8 cellular contexts compared by ENCODE assay signal in the genomic region with DNA sequence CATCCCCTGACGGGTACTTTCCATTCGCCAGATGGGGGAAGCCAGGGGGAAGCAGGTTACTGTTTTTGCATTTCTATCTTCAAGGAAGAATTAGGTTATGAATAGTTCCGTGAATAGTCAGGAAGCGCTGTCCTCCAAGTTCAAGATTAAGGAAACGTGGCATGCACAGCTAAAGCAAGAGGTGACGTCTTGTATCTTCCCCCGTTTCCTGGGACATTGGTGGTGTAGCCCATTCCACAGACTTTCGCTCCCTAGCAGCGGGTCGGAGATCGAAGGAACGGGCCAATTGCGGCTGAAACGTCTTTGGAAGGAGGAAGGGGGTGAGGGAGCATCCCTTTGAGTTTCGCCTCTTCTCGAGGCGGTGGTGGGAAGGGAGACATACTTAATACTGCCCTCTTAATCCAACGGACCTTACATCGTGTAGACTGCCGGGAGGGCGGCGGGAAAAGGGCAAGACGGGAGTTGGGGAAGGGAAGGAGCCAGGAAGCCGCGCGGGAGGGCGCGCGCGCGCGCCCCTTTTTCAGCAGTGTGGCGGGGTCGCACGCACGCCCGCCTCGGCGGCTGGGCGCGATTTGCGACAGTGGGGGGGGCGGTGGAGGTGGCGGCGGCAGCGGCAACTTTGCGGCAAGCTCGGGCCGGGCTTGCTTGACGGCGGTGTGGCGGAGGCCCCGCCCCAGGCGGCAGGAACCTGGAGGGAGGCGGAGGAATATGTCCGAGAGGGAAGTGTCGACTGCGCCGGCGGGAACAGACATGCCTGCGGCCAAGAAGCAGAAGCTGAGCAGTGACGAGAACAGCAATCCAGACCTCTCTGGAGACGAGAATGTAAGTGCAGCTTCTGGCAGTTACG. TPM values are rescaled to one million over a fixed set of nuclear protein-coding genes. Genes with fewer than 3 reads are reported as not detected.
DNase-seq lines count a peak whose midpoint lies in the region; ATAC-seq and TF ChIP-seq lines count a peak whose summit lies in the region.

A gene with protein sequence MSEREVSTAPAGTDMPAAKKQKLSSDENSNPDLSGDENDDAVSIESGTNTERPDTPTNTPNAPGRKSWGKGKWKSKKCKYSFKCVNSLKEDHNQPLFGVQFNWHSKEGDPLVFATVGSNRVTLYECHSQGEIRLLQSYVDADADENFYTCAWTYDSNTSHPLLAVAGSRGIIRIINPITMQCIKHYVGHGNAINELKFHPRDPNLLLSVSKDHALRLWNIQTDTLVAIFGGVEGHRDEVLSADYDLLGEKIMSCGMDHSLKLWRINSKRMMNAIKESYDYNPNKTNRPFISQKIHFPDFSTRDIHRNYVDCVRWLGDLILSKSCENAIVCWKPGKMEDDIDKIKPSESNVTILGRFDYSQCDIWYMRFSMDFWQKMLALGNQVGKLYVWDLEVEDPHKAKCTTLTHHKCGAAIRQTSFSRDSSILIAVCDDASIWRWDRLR (plus strand): TSS at position 232 of the 847 bp plus-strand sequence. CDS start 477 bp downstream, at position 709.

- TF ChIP-seq EP300 in esophagus muscularis mucosa (IDR thresholded peaks at IDR 0.05) = no peak

- H3K4me2 ChIP-seq in PC-9 = peak within 1 kb of the TSS; percentile 80

- TSS peak; percentile 80 for BruUV-seq in PC-9 (replicated peaks; lab: Mats Ljungman, UMichigan)

- H3K27ac Mint-ChIP-seq in activated T-cell treated with anti-CD3 and anti-CD28 coated beads, Interleukin-2, amount 50 U/mL, for 24 hours = no peak within 1 kb of the TSS

- intact Hi-C loops in PC-9 (cut with micrococcal nuclease; ENCODE audit: unreplicated experiment) (loop anchor here (1.0 to 10.0 kb wide), 5 partner anchors 58 to 616 kb away; partner anchors contain the start of genes CREBZF, HIKESHI, PICALM and TMEM126B), esophagus muscularis mucosa (cut with DNase I) (loop anchor here (5.0 kb wide), 1 partner anchor 58 kb away; the partner anchor contains the start of gene HIKESHI)

- DNase-seq in DMS53 (lab: John Stamatoyannopoulos, UW) (peak; percentile 100), KBM-7 (peak; percentile 98), PC-9 (peak; percentile 93 to 94), esophagus muscularis mucosa (ENCODE audit: extremely low spot score) (peak; percentile 96)
- peak; percentile 95 for DNase-seq in activated T-cell treated with anti-CD3 and anti-CD28 coated beads, Interleukin-2, amount 50 U/mL, for 24 hours
- DNase-seq in stimulated activated CD8-positive, alpha-beta memory T cell treated with anti-CD3 and anti-CD28 coated beads, Interleukin-7, amount 100 ng/mL, for 4 hours (ENCODE audit: low read depth in 2 of 2) = peak; percentile 85 to 96

- TF ChIP-seq CTCF in PC-9 (conservative IDR thresholded peaks at IDR 0.05) (0 out of 2 replicates have a peak, but pooled peaks have one; percentile 18), esophagus muscularis mucosa (IDR thresholded peaks at IDR 0.05) (peak in 1 of 3 experiments; percentile 12)

- H3K27me3 ChIP-seq in PC-9 (ENCODE audit: insufficient read depth, low read depth) (no peaks in the 10 kb centered on the region), esophagus muscularis mucosa (no peaks in the 10 kb centered on the region), muscle layer of duodenum (ENCODE audit: low read depth, low read length) (no peaks in the 10 kb centered on the region)

- H3K27me3 Mint-ChIP-seq in activated T-cell treated with anti-CD3 and anti-CD28 coated beads, Interleukin-2, amount 50 U/mL, for 24 hours = no peaks in the 10 kb centered on the region

- ATAC-seq in GM21723 (IDR thresholded peaks at IDR 0.05; ENCODE audit: unreplicated experiment) = peak; percentile 62

- peaks cover 5% of the 10 kb centered on the region; the same call in 1 of the 2 replicates for H3F3A ChIP-seq in PC-9 (ENCODE audit: insufficient read depth, low read depth)

- H3K27ac ChIP-seq in PC-9 (peak within 1 kb of the TSS; percentile 92), esophagus muscularis mucosa (replicated peaks in 1 of 4) (peak within 1 kb of the TSS; percentile 97 to 99 (median 99)), muscle layer of duodenum (ENCODE audit: low read length) (peak within 1 kb of the TSS; percentile 99)

- 1% methylated on average over 38 of the region's 64 CpGs for WGBS in esophagus muscularis mucosa

- H3K4me3 ChIP-seq in PC-9 = peak within 1 kb of the TSS; percentile 67
- peak within 1 kb of the TSS; percentile 71 to 86 (median 83) for H3K4me3 ChIP-seq in esophagus muscularis mucosa
- peak within 1 kb of the TSS; percentile 92 to 98 for H3K4me3 ChIP-seq in muscle layer of duodenum (ENCODE audit: low read depth in 1 of 2, low read length in 2 of 2)

- peaks cover 35% of the 10 kb centered on the region for H4K20me1 ChIP-seq in PC-9 (ENCODE audit: insufficient read depth)

- H3K9me2 ChIP-seq in PC-9 (ENCODE audit: insufficient read depth) = no peaks in the 10 kb centered on the region

- 0 out of 2 replicates have a peak, but pooled peaks cover 2% of the 10 kb centered on the region for H3K36me3 ChIP-seq in PC-9 (ENCODE audit: low read depth)
- no peaks in the 10 kb centered on the region for H3K36me3 ChIP-seq in esophagus muscularis mucosa
- peaks cover 0 to 7% of the 10 kb centered on the region in 2 donors for H3K36me3 ChIP-seq in muscle layer of duodenum (ENCODE audit: control insufficient read depth in 1 of 2, insufficient read depth in 2 of 2, low read length in 2 of 2)

- POLR2A ChIA-PET in PC-9 (lab: Charles Lee; ENCODE audit: unreplicated experiment) = interaction anchor here (0.6 to 1.1 kb wide), 4 partner anchors 20 to 617 kb away, joined by 3 to 10 read pairs (median 6); partner anchors contain the start of gene DLG2

- no peaks in the 10 kb centered on the region for H3K9me3 ChIP-seq in PC-9 (ENCODE audit: insufficient read depth, low read depth)
- H3K9me3 ChIP-seq in esophagus muscularis mucosa = no peaks in the 10 kb centered on the region
- H3K9me3 ChIP-seq in muscle layer of duodenum (ENCODE audit: control insufficient read depth in 1 of 2, low read length in 2 of 2) = no peaks in the 10 kb centered on the region

- peak within 1 kb of the TSS; percentile 82 for H2AFZ ChIP-seq in PC-9

- CTCF ChIA-PET in PC-9 (lab: Charles Lee) = no interaction called here

- H3K4me1 ChIP-seq in PC-9 (replicated peaks; ENCODE audit: insufficient read depth) (peaks cover 45% of the 10 kb centered on the region), esophagus muscularis mucosa (peaks cover 18 to 45% (median 33%) of the 10 kb centered on the region in 4 donors), muscle layer of duodenum (ENCODE audit: control insufficient read depth in 1 of 2, insufficient read depth in 2 of 2, low read length in 2 of 2) (peaks cover 9 to 23% of the 10 kb centered on the region in 2 donors)

- H3K79me2 ChIP-seq in PC-9 (ENCODE audit: low read depth) = peaks cover 47% of the 10 kb centered on the region

- H3K9me3 Mint-ChIP-seq in activated T-cell treated with anti-CD3 and anti-CD28 coated beads, Interleukin-2, amount 50 U/mL, for 24 hours = no peaks in the 10 kb centered on the region

- peaks cover 35% of the 10 kb centered on the region for H3K4me1 Mint-ChIP-seq in activated T-cell treated with anti-CD3 and anti-CD28 coated beads, Interleukin-2, amount 50 U/mL, for 24 hours (ENCODE audit: low read depth)

- in situ Hi-C loops in KBM-7 (cut with MboI; ENCODE audit: low pct_unique_long_range_greater_than_20kb, low sequenced_read_pairs) = no loop called here

- H3K4me3 Mint-ChIP-seq in activated T-cell treated with anti-CD3 and anti-CD28 coated beads, Interleukin-2, amount 50 U/mL, for 24 hours = no peak within 1 kb of the TSS

- TF ChIP-seq POLR2A in esophagus muscularis mucosa (IDR thresholded peaks at IDR 0.05; ENCODE audit: low read depth) = no peak

- peaks cover 29% of the 10 kb centered on the region for H3K36me3 Mint-ChIP-seq in activated T-cell treated with anti-CD3 and anti-CD28 coated beads, Interleukin-2, amount 50 U/mL, for 24 hours (ENCODE audit: low read depth)

RNA-seq across cellular contexts. Expression of the gene that starts here (rescaled TPM):
- total RNA-seq in PC-9 (2021) (33.4 and 37.4 TPM in 2 replicates), esophagus muscularis mucosa (10 to 100 TPM; 11.1 to 14.7 (median 13.4) TPM)

Comparison
In these comparisons a context has a peak if more than half of its experiments do, and no peak if none do; other contexts are left out.
1. Peak in every context shown above with its lines: DNase-seq, ATAC-seq, H3K4me3 ChIP-seq and H3K27ac ChIP-seq.